15 cellular contexts compared by ENCODE assay signal in genomic region chr17:45240905-45241314, GRCh38. TPM values are rescaled to one million over a fixed set of nuclear protein-coding genes. Genes with fewer than 3 reads are reported as not detected.
DNase-seq lines count a peak whose midpoint lies in the region; ATAC-seq and TF ChIP-seq lines count a peak whose summit lies in the region.
"Had no signal": no experiment of that assay in that cellular context is flagged by ENCODE, and none has a peak within 500 bp of the region (broad histone marks: within the 10 kb centered on the region; RNA-seq: fewer than 3 reads in every experiment).

No MANE protein-coding gene starts in this region.

- no peak overlapping the region for H2BK12ac ChIP-seq in H9 (ENCODE audit: insufficient read length, low read depth, low read length)

- peaks cover 10 to 22% of the 10 kb centered on the region in 2 experiments for H3K4me1 Mint-ChIP-seq in H9
- H3K4me1 Mint-ChIP-seq in nephron progenitor cell, result peaks cover 10% of the 10 kb centered on the region
- H3K4me1 Mint-ChIP-seq in T-cell, result peaks cover 33 to 40% (median 38%) of the 10 kb centered on the region in 3 donors

- WGBS in H9 (ENCODE audit: extremely low coverage, insufficient read length, low lambda C conversion rate), result no CpG with 5 or more reads among the region's 21 CpGs

- H3K36me3 Mint-ChIP-seq in H9 (ENCODE audit: insufficient read depth in 1 of 3, low read depth in 3 of 3), result peaks cover 0 to 4% (median 0%) of the 10 kb centered on the region in 3 experiments; a peak in 2 of 7 replicates
- H3K36me3 Mint-ChIP-seq in nephron progenitor cell (ENCODE audit: low read depth), result no peaks in the 10 kb centered on the region
- H3K36me3 Mint-ChIP-seq in T-cell, result peaks cover 50% of the 10 kb centered on the region

- no peak for ATAC-seq in HG02610 (IDR thresholded peaks at IDR 0.05; ENCODE audit: unreplicated experiment)
- ATAC-seq in T-cell (replicated peaks in 1 of 4), result no peak
- ATAC-seq: GM12878 had no signal

- no peaks in the 10 kb centered on the region for H3K79me1 ChIP-seq in H9 (ENCODE audit: insufficient read depth, low read depth, low read length, poor library complexity, severe bottlenecking)

- peak overlapping the region in 1 of 3 experiments; percentile 59; a peak in 1 of 7 replicates for H3K27ac Mint-ChIP-seq in H9
- no peak overlapping the region for H3K27ac Mint-ChIP-seq in nephron progenitor cell
- no peak overlapping the region for H3K27ac Mint-ChIP-seq in T-cell
- H3K27ac Mint-ChIP-seq: T-helper 2 cell treated with Interferon-gamma antibody and Interleukin-4, amounts not matched to agents 5 μg/mL and 100 μg/mL, for 36 hours had no signal

- no peak overlapping the region for H3K9ac ChIP-seq in H9 (ENCODE audit: extremely low read depth, insufficient read length, low read length)

- H4K5ac ChIP-seq in H9 (ENCODE audit: insufficient read length, low read depth, low read length), result no peak overlapping the region

- no peak overlapping the region for H2BK5ac ChIP-seq in H9 (ENCODE audit: insufficient read length, low read length)

- no peak overlapping the region for H3T11ph ChIP-seq in H9 (ENCODE audit: low read length)

- H3K9me3 Mint-ChIP-seq in H9, result no peaks in the 10 kb centered on the region; a peak in 1 of 5 replicates
- H3K9me3 Mint-ChIP-seq in nephron progenitor cell, result no peaks in the 10 kb centered on the region
- no peaks in the 10 kb centered on the region for H3K9me3 Mint-ChIP-seq in T-cell
- H3K9me3 Mint-ChIP-seq: T-helper 2 cell treated with Interferon-gamma antibody and Interleukin-4, amounts not matched to agents 5 μg/mL and 100 μg/mL, for 36 hours had no signal

- no peaks in the 10 kb centered on the region for H3K79me2 ChIP-seq in H9 (ENCODE audit: insufficient read depth, low read length)

- H2BK20ac ChIP-seq in H9 (ENCODE audit: low read depth, low read length, poor library complexity, severe bottlenecking), result no peak overlapping the region

- H3K4me2 ChIP-seq in H9 (ENCODE audit: insufficient read depth, insufficient read length, low read length), result peak overlapping the region; percentile 61

- CTCF ChIA-PET in T-cell (lab: Charles Lee), result no interaction called here

- H3K27me3 Mint-ChIP-seq in H9 (ENCODE audit: low read depth), result peaks cover 63% of the 10 kb centered on the region
- H3K27me3 Mint-ChIP-seq in nephron progenitor cell (ENCODE audit: low read depth, poor library complexity), result peaks cover 79% of the 10 kb centered on the region
- no peaks in the 10 kb centered on the region for H3K27me3 Mint-ChIP-seq in T-cell

- H2BK15ac ChIP-seq in H9 (ENCODE audit: low read depth, low read length), result no peak overlapping the region

- POLR2A ChIA-PET in T-cell (lab: Charles Lee), result interaction anchor here in 1 of 2 donors (0.6 kb wide), 1 partner anchor 14 kb away, joined by 3 read pairs; no protein-coding TSS in a partner anchor

- H3K4me1 ChIP-seq in H9 (ENCODE audit: insufficient read depth, low read length), result peaks cover 7% of the 10 kb centered on the region; the same call in 1 of the 2 replicates
- peaks cover 9% of the 10 kb centered on the region for H3K4me1 ChIP-seq in effector memory CD4-positive, alpha-beta T cell (ENCODE audit: control insufficient read depth, insufficient read depth, low read length, poor library complexity, severe bottlenecking)

- H3K14ac ChIP-seq in H9 (ENCODE audit: insufficient read depth, low read length), result peak overlapping the region; percentile 33; the same call in 1 of the 2 replicates

- no peak overlapping the region for H3K56ac ChIP-seq in H9 (ENCODE audit: insufficient read length, low read depth, low read length)

- H3K4ac ChIP-seq in H9 (ENCODE audit: low read depth, low read length), result no peak overlapping the region

- no peak overlapping the region for H3K18ac ChIP-seq in H9 (ENCODE audit: insufficient read length, low read depth, low read length)

- no peak overlapping the region for H2BK120ac ChIP-seq in H9 (ENCODE audit: low read depth, low read length, poor library complexity, severe bottlenecking)

- H3K4me3 ChIP-seq in effector memory CD4-positive, alpha-beta T cell (ENCODE audit: insufficient read depth, low read depth, low read length, poor library complexity, severe bottlenecking), result no peak overlapping the region
- H3K4me3 ChIP-seq: GM12878 had no signal

- H4K91ac ChIP-seq in H9 (ENCODE audit: insufficient read length, low read depth, low read length), result no peak overlapping the region

- no peak overlapping the region for H2AK5ac ChIP-seq in H9 (ENCODE audit: insufficient read length, low read length)

- H3K23ac ChIP-seq in H9 (ENCODE audit: insufficient read length, low read depth, low read length), result no peak overlapping the region

- TF ChIP-seq CTCF in H9 (conservative IDR thresholded peaks at IDR 0.05) (no peak), nephron progenitor cell (IDR thresholded peaks at IDR 0.05) (no peak)

- H4K8ac ChIP-seq in H9 (replicated peaks; ENCODE audit: insufficient read length, low read depth, low read length), result no peak overlapping the region

- no peaks in the 10 kb centered on the region for H3K9me3 ChIP-seq in H9 (ENCODE audit: control insufficient read depth, low read depth, low read length)
- H3K9me3 ChIP-seq in effector memory CD4-positive, alpha-beta T cell (ENCODE audit: control insufficient read depth, low read length), result no peaks in the 10 kb centered on the region

- H3K27me3 ChIP-seq in H9 (ENCODE audit: insufficient read depth, low read length), result peaks cover 4% of the 10 kb centered on the region; the same call in 1 of the 2 replicates
- H3K27me3 ChIP-seq in effector memory CD4-positive, alpha-beta T cell (replicated peaks; ENCODE audit: control insufficient read depth, insufficient read depth, low read length, poor library complexity, severe bottlenecking), result no peaks in the 10 kb centered on the region

- H3K4me3 Mint-ChIP-seq in H9 (peak overlapping the region; percentile 65 to 82), nephron progenitor cell (peak overlapping the region; percentile 73), T-cell (no peak overlapping the region)
- H3K4me3 Mint-ChIP-seq: T-helper 2 cell treated with Interferon-gamma antibody and Interleukin-4, amounts not matched to agents 5 μg/mL and 100 μg/mL, for 36 hours had no signal

- H3K23me2 ChIP-seq in H9 (ENCODE audit: insufficient read length, low read depth, low read length, poor library complexity, severe bottlenecking), result peaks cover 9% of the 10 kb centered on the region

- H2AFZ ChIP-seq in H9 (ENCODE audit: low read length), result no peak overlapping the region

- H3K27ac ChIP-seq in H9 (ENCODE audit: insufficient read length, low read depth, low read length), result no peak overlapping the region
- H3K27ac ChIP-seq in effector memory CD4-positive, alpha-beta T cell (ENCODE audit: insufficient read depth, low read length, poor library complexity, severe bottlenecking), result peak overlapping the region; percentile 11
- H3K27ac ChIP-seq: HL-60 had no signal

- H4K20me1 ChIP-seq in H9 (ENCODE audit: control insufficient read depth, insufficient read depth, insufficient read length), result no peaks in the 10 kb centered on the region

- H3K36me3 ChIP-seq in effector memory CD4-positive, alpha-beta T cell (ENCODE audit: control insufficient read depth, insufficient read depth, low read length), result peaks cover 96% of the 10 kb centered on the region

- DNase-seq in Ammon's horn (ENCODE audit: low spot score), result peak; percentile 45
- DNase-seq in H9, result no peak
- DNase-seq in effector memory CD4-positive, alpha-beta T cell, result no peak
- DNase-seq in nephron progenitor cell, result no peak
- DNase-seq in CD1c-positive myeloid dendritic cell (ENCODE audit: extremely low spot score), result no peak
- no peak for DNase-seq in NCI-H1092 (lab: John Stamatoyannopoulos, UW)
- no peak for DNase-seq in T-cell
- DNase-seq: activated T-cell treated with anti-CD3 and anti-CD28 coated beads for 4 hours, NCI-H1092 treated with DMSO at 0.1 percent for 48 hours had no signal

RNA-seq across cellular contexts. Expression of gene FMNL1, which starts 19.2 kb away (rescaled TPM):
- 6.3 and 6.9 TPM in 2 replicates for total RNA-seq in H9 (2021)
- 100 to 1,000 TPM; 362 to 473 (median 457) TPM for total RNA-seq in T-cell

RNA-seq across cellular contexts. Expression of gene SPATA32, which starts 21.0 kb away (rescaled TPM):
- total RNA-seq in H9 (2021) (0.42 and 0.81 TPM in 2 replicates), T-cell (under 1 TPM in 4 of 5 donors, not detected in 1; 0.37 to 0.55 (median 0.42) TPM)
- total RNA-seq: cardiac septum, frontal cortex had no signal

Comparison
In these comparisons a context has a peak if more than half of its experiments do, and no peak if none do; other contexts are left out.
1. H3K4me3 Mint-ChIP-seq: peak in H9 (2 of 2) and nephron progenitor cell (single experiment); none in T-cell (0 of 3).
2. RNA of gene FMNL1, which starts 19.2 kb away (total RNA-seq): 362 to 473 TPM in T-cell; 6.3 to 6.9 TPM in H9; every median in the first group is over 10 times any median in the second.